In the genomic region with DNA sequence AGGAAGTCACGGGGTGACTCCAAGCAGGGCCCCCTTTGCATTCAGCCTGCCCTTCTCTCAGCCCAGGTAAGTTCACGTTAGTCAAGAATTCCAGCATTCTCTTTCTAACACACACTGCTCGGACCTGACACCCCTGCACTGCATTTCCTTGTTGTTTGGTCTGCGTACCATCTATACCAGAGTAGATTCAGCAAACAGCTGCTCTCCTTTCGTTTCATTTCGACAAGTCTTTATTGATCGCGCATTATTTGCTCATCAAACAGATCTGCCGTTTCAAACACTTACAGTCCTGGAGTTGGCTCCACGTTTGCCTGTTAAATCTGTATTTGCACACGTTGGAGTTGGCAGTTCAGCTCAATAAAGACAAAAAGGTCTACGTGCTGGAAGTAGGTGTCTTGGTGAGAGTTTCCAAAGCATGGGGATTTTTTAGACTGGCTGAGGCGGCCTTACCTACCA, we compare ENCODE assay signal across 21 cellular contexts.
DNase-seq lines count a peak whose midpoint lies in the region; ATAC-seq and TF ChIP-seq lines count a peak whose summit lies in the region.
"Had no signal": no experiment of that assay in that cellular context is flagged by ENCODE, and none has a peak within 500 bp of the region (broad histone marks: within the 10 kb centered on the region; RNA-seq: fewer than 3 reads in every experiment).

No MANE protein-coding gene starts in this region.

- H3K4me3 Mint-ChIP-seq in naive thymus-derived CD4-positive, alpha-beta T cell = no peak overlapping the region
- H3K4me3 Mint-ChIP-seq: activated CD4-positive, alpha-beta memory T cell treated with anti-CD3 and anti-CD28 coated beads for 36 hours; CD4-positive, CD25-positive, alpha-beta regulatory T cell; nephron had no signal

- DNase-seq in NCI-H1105 treated with DMSO at 0.1 percent for 48 hours (lab: John Stamatoyannopoulos, UW) (peak; percentile 69), NCI-H69 (lab: John Stamatoyannopoulos, UW) (peak; percentile 69), left colon (no peak), DMS 273 treated with DMSO at 0.1 percent for 48 hours (lab: John Stamatoyannopoulos, UW) (no peak)
- DNase-seq in activated naive CD4-positive, alpha-beta T cell (lab: John Stamatoyannopoulos, UW) = no peak
- DNase-seq in naive thymus-derived CD4-positive, alpha-beta T cell = no peak
- DNase-seq: activated CD4-positive, alpha-beta memory T cell treated with anti-CD3 and anti-CD28 coated beads for 36 hours; CD4-positive, CD25-positive, alpha-beta regulatory T cell; cortex of kidney; esophagus squamous epithelium; heart right ventricle; left ventricle myocardium superior; sigmoid colon; stimulated activated CD4-positive, alpha-beta T cell treated with anti-CD3 and anti-CD28 coated beads, Interleukin-4, amount 100 ng/mL, for 4 hours; transverse colon had no signal

- H3K9me3 ChIP-seq in naive thymus-derived CD4-positive, alpha-beta T cell (ENCODE audit: control insufficient read depth in 2 of 3, low read length in 3 of 3) = no peaks in the 10 kb centered on the region
- H3K9me3 ChIP-seq: A549, ascending aorta, esophagus squamous epithelium, heart right ventricle, sigmoid colon, transverse colon had no signal

- peak overlapping the region; percentile 69 for H3K27ac ChIP-seq in 22Rv1
- H3K27ac ChIP-seq in naive thymus-derived CD4-positive, alpha-beta T cell (ENCODE audit: low read depth, low read length) = no peak overlapping the region
- H3K27ac ChIP-seq: A549, ascending aorta, esophagus squamous epithelium, heart right ventricle, sigmoid colon, SK-N-MC had no signal

- no peak for TF ChIP-seq CTCF in 22Rv1 (IDR thresholded peaks at IDR 0.05)

- H3K4me3 ChIP-seq in naive thymus-derived CD4-positive, alpha-beta T cell (ENCODE audit: low read length) = no peak overlapping the region
- H3K4me3 ChIP-seq: A549, ascending aorta, esophagus squamous epithelium, heart right ventricle, sigmoid colon, SK-N-MC, transverse colon had no signal

- intact Hi-C loops in left colon (cut with DNase I, micrococcal nuclease) = no loop called here
- intact Hi-C loops in naive thymus-derived CD4-positive, alpha-beta T cell (cut with micrococcal nuclease) = no loop called here

- H3K27me3 ChIP-seq in naive thymus-derived CD4-positive, alpha-beta T cell (ENCODE audit: control insufficient read depth in 2 of 2, insufficient read depth in 2 of 2, low read length in 2 of 2) = no peaks in the 10 kb centered on the region
- H3K27me3 ChIP-seq: ascending aorta, esophagus squamous epithelium, heart right ventricle, sigmoid colon, transverse colon had no signal

- ATAC-seq in left colon (peak; percentile 76), HG03565 (IDR thresholded peaks at IDR 0.05; ENCODE audit: unreplicated experiment) (no peak)
- ATAC-seq in naive thymus-derived CD4-positive, alpha-beta T cell = no peak
- ATAC-seq: A549, heart right ventricle, left ventricle myocardium superior had no signal

- no peaks in the 10 kb centered on the region for H3K4me1 ChIP-seq in naive thymus-derived CD4-positive, alpha-beta T cell (ENCODE audit: control insufficient read depth in 2 of 2, insufficient read depth in 2 of 2, low read length in 2 of 2)
- H3K4me1 ChIP-seq: ascending aorta, esophagus squamous epithelium, heart right ventricle, transverse colon had no signal

- no peaks in the 10 kb centered on the region for H3K36me3 ChIP-seq in naive thymus-derived CD4-positive, alpha-beta T cell (ENCODE audit: control insufficient read depth in 2 of 3, insufficient read depth in 3 of 3, low read length in 3 of 3)
- H3K36me3 ChIP-seq: ascending aorta, esophagus squamous epithelium, heart right ventricle, sigmoid colon, transverse colon had no signal

- peaks cover 0 to 6% (median 0%) of the 10 kb centered on the region in 5 donors for H3K27me3 Mint-ChIP-seq in naive thymus-derived CD4-positive, alpha-beta T cell
- H3K27me3 Mint-ChIP-seq: CD4-positive, CD25-positive, alpha-beta regulatory T cell had no signal

- CTCF ChIA-PET in naive thymus-derived CD4-positive, alpha-beta T cell (lab: Charles Lee) = no interaction called here

- no peaks in the 10 kb centered on the region for H3K9me3 Mint-ChIP-seq in naive thymus-derived CD4-positive, alpha-beta T cell
- H3K9me3 Mint-ChIP-seq: activated CD4-positive, alpha-beta memory T cell treated with anti-CD3 and anti-CD28 coated beads for 36 hours; CD4-positive, CD25-positive, alpha-beta regulatory T cell had no signal

- H3K4me1 Mint-ChIP-seq in naive thymus-derived CD4-positive, alpha-beta T cell = peaks cover 0 to 12% (median 4%) of the 10 kb centered on the region in 7 donors

- POLR2A ChIA-PET in naive thymus-derived CD4-positive, alpha-beta T cell (lab: Charles Lee) = no interaction called here

- no peaks in the 10 kb centered on the region for H3K36me3 Mint-ChIP-seq in naive thymus-derived CD4-positive, alpha-beta T cell
- H3K36me3 Mint-ChIP-seq: activated CD4-positive, alpha-beta memory T cell treated with anti-CD3 and anti-CD28 coated beads for 36 hours; CD4-positive, CD25-positive, alpha-beta regulatory T cell had no signal

- H3K27ac Mint-ChIP-seq in naive thymus-derived CD4-positive, alpha-beta T cell = no peak overlapping the region
- H3K27ac Mint-ChIP-seq: activated CD4-positive, alpha-beta memory T cell treated with anti-CD3 and anti-CD28 coated beads for 36 hours; CD4-positive, CD25-positive, alpha-beta regulatory T cell; nephron had no signal

Comparison
In these comparisons a context has a peak if more than half of its experiments do, and no peak if none do; other contexts are left out.
1. DNase-seq: peak in NCI-H1105 treated with DMSO at 0.1 percent for 48 hours (single experiment) and NCI-H69 (single experiment); none in left colon (0 of 2), activated naive CD4-positive, alpha-beta T cell (0 of 4), naive thymus-derived CD4-positive, alpha-beta T cell (0 of 9) and DMS 273 treated with DMSO at 0.1 percent for 48 hours (single experiment).